Comparison of ENCODE assay signal across 8 cellular contexts in the genomic region with DNA sequence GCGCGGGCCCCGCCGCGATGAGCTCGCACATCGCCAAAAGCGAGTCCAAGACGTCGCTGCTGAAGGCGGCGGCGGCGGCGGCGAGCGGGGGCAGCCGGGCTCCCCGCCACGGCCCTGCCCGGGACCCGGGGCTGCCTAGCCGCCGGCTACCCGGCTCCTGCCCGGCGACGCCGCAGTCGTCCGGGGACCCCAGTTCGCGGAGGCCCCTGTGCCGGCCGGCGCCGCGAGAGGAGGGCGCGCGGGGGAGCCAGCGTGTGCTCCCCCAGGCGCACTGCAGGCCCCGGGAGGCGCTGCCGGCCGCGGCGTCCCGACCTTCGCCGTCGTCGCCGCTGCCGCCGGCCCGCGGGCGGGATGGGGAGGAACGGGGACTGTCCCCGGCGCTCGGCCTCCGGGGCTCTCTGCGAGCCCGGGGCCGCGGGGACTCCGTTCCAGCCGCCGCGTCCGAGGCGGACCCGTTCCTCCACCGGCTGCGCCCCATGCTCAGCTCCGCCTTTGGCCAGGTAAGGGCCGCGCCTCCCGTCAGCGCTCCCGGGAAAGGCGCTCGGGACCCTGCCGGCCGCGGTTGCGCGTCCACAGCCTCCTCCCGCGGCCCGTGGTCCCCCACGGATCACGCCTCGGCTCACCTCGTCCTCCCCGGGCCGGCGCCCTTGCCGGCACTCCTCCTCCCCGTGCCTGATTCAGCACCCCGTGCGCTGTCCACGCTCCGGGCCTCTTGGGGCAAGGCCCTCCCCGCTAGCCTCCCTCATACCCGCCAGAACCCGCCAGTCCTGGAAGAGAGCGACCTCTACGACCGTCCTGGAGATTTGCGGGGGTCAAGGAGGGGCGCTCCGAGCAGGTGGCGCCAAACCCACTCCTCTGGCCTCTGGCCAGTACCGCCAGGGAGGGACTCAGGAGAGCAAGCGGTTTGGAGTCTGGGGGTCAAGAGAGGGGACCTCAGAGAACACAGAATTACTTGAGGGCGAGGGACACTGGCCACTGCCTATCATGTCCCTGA. TPM values are rescaled to one million over a fixed set of nuclear protein-coding genes. Genes with fewer than 3 reads are reported as not detected.
DNase-seq lines count a peak whose midpoint lies in the region; ATAC-seq and TF ChIP-seq lines count a peak whose summit lies in the region.

No MANE protein-coding gene starts in this region.

- ATAC-seq in GM21526 (IDR thresholded peaks at IDR 0.05; ENCODE audit: low FRiP score, unreplicated experiment), result peak; percentile 47
- peak; percentile 80 for ATAC-seq in activated CD8-positive, alpha-beta T cell treated with anti-CD3 and anti-CD28 coated beads, Interleukin-2, amount 10 ng/mL, durations not matched to agents 7 days and 5 days
- peak; percentile 64 to 77 for ATAC-seq in naive thymus-derived CD8-positive, alpha-beta T cell

- H3K27me3 ChIP-seq in endodermal cell (ENCODE audit: control insufficient read depth, insufficient read depth, low read length, poor library complexity, severe bottlenecking), result peaks cover 58% of the 10 kb centered on the region

- H3K4me1 Mint-ChIP-seq in activated CD8-positive, alpha-beta T cell treated with anti-CD3 and anti-CD28 coated beads, Interleukin-2, amount 10 ng/mL, durations not matched to agents 7 days and 5 days (ENCODE audit: low read depth), result peaks cover 6% of the 10 kb centered on the region
- H3K4me1 Mint-ChIP-seq in endodermal cell (peaks cover 11% of the 10 kb centered on the region), type B pancreatic cell (ENCODE audit: unreplicated experiment) (peaks cover 8% of the 10 kb centered on the region)
- H3K4me1 Mint-ChIP-seq in naive thymus-derived CD8-positive, alpha-beta T cell, result peaks cover 4 to 13% (median 9%) of the 10 kb centered on the region in 4 donors

- H3K4me1 ChIP-seq in endodermal cell (ENCODE audit: control insufficient read depth, insufficient read depth, low read length), result peaks cover 3% of the 10 kb centered on the region

- H3K27ac Mint-ChIP-seq in activated CD8-positive, alpha-beta T cell treated with anti-CD3 and anti-CD28 coated beads, Interleukin-2, amount 10 ng/mL, durations not matched to agents 7 days and 5 days, result no peak overlapping the region
- H3K27ac Mint-ChIP-seq in endodermal cell (no peak overlapping the region), type B pancreatic cell (no peak overlapping the region)
- no peak overlapping the region for H3K27ac Mint-ChIP-seq in naive thymus-derived CD8-positive, alpha-beta T cell

- peak overlapping the region; percentile 67 for H3K4me3 ChIP-seq in endodermal cell (ENCODE audit: low read length)

- H3K36me3 Mint-ChIP-seq in activated CD8-positive, alpha-beta T cell treated with anti-CD3 and anti-CD28 coated beads, Interleukin-2, amount 10 ng/mL, durations not matched to agents 7 days and 5 days (ENCODE audit: low read depth), result no peaks in the 10 kb centered on the region
- H3K36me3 Mint-ChIP-seq in endodermal cell (ENCODE audit: low read depth) (no peaks in the 10 kb centered on the region), type B pancreatic cell (no peaks in the 10 kb centered on the region)
- H3K36me3 Mint-ChIP-seq in naive thymus-derived CD8-positive, alpha-beta T cell, result no peaks in the 10 kb centered on the region

- no peak overlapping the region for H3K27ac ChIP-seq in endodermal cell (ENCODE audit: low read depth, low read length)

- peaks cover 55% of the 10 kb centered on the region for H3K27me3 Mint-ChIP-seq in activated CD8-positive, alpha-beta T cell treated with anti-CD3 and anti-CD28 coated beads, Interleukin-2, amount 10 ng/mL, durations not matched to agents 7 days and 5 days (ENCODE audit: low read depth)
- H3K27me3 Mint-ChIP-seq in endodermal cell (ENCODE audit: insufficient read depth), result peaks cover 59% of the 10 kb centered on the region
- peaks cover 14 to 50% (median 40%) of the 10 kb centered on the region in 5 donors for H3K27me3 Mint-ChIP-seq in naive thymus-derived CD8-positive, alpha-beta T cell
- H3K27me3 Mint-ChIP-seq in type B pancreatic cell, result peaks cover 79% of the 10 kb centered on the region

- CTCF ChIA-PET in activated CD8-positive, alpha-beta T cell treated with anti-CD3 and anti-CD28 coated beads, Interleukin-2, amount 10 ng/mL, durations not matched to agents 7 days and 5 days (lab: Charles Lee), result interaction anchor here (1.2 to 1.7 kb wide), 2 partner anchors 8 to 331 kb away, joined by 3 to 4 read pairs; no protein-coding TSS in a partner anchor

- no peak overlapping the region for H3K9ac ChIP-seq in endodermal cell (ENCODE audit: extremely low read depth, low read length, poor library complexity, severe bottlenecking)

- no peaks in the 10 kb centered on the region for H3K36me3 ChIP-seq in endodermal cell (ENCODE audit: control insufficient read depth, insufficient read depth, low read length)

- peak; percentile 70 for DNase-seq in D341Med (ENCODE audit: low spot score)
- peak; percentile 55 for DNase-seq in M059J (ENCODE audit: low read depth)
- DNase-seq in activated CD8-positive, alpha-beta T cell treated with anti-CD3 and anti-CD28 coated beads, Interleukin-2, amount 10 ng/mL, durations not matched to agents 7 days and 5 days, result peak; percentile 75
- DNase-seq in endodermal cell, result peak; percentile 97
- peak; percentile 28 to 75 (median 55) for DNase-seq in naive thymus-derived CD8-positive, alpha-beta T cell
- peak; percentile 79 for DNase-seq in type B pancreatic cell (ENCODE audit: extremely low spot score, unreplicated experiment)
- no peak for DNase-seq in NCI-H2107 treated with DMSO at 0.1 percent for 48 hours (lab: John Stamatoyannopoulos, UW; ENCODE audit: unreplicated experiment)

- peak overlapping the region; percentile 63 for H3K4me3 Mint-ChIP-seq in activated CD8-positive, alpha-beta T cell treated with anti-CD3 and anti-CD28 coated beads, Interleukin-2, amount 10 ng/mL, durations not matched to agents 7 days and 5 days
- H3K4me3 Mint-ChIP-seq in endodermal cell, result peak overlapping the region; percentile 50
- H3K4me3 Mint-ChIP-seq in naive thymus-derived CD8-positive, alpha-beta T cell, result peak overlapping the region; percentile 66 to 89 (median 78)
- H3K4me3 Mint-ChIP-seq in type B pancreatic cell, result peak overlapping the region; percentile 82

- no peaks in the 10 kb centered on the region for H3K9me3 Mint-ChIP-seq in activated CD8-positive, alpha-beta T cell treated with anti-CD3 and anti-CD28 coated beads, Interleukin-2, amount 10 ng/mL, durations not matched to agents 7 days and 5 days (ENCODE audit: insufficient read depth)
- no peaks in the 10 kb centered on the region for H3K9me3 Mint-ChIP-seq in endodermal cell
- H3K9me3 Mint-ChIP-seq in naive thymus-derived CD8-positive, alpha-beta T cell, result no peaks in the 10 kb centered on the region
- H3K9me3 Mint-ChIP-seq in type B pancreatic cell, result no peaks in the 10 kb centered on the region

- WGBS in endodermal cell (ENCODE audit: insufficient coverage in 1 of 2, insufficient read length in 1 of 2), 2 experiments, result 1 to 7% methylated on average over 13 to 120 of the region's 120 CpGs

- peak; percentile 38 for TF ChIP-seq CTCF in endodermal cell (conservative IDR thresholded peaks at IDR 0.05)
- no peak for TF ChIP-seq CTCF in type B pancreatic cell (conservative IDR thresholded peaks at IDR 0.05)

- POLR2A ChIA-PET in activated CD8-positive, alpha-beta T cell treated with anti-CD3 and anti-CD28 coated beads, Interleukin-2, amount 10 ng/mL, durations not matched to agents 7 days and 5 days (lab: Charles Lee), result no interaction called here
- POLR2A ChIA-PET in naive thymus-derived CD8-positive, alpha-beta T cell (lab: Charles Lee), result interaction anchor here (0.6 kb wide), 1 partner anchor 73 kb away, joined by 3 read pairs; no protein-coding TSS in a partner anchor

- H3K9me3 ChIP-seq in endodermal cell (ENCODE audit: control insufficient read depth, low read length), result no peaks in the 10 kb centered on the region

RNA-seq across cellular contexts. Expression of a gene that starts 0.7 kb away (rescaled TPM):
- not detected in 2 replicates for total RNA-seq in M059J (2014; rRNA removed; shearing (Covaris generic))
- under 1 TPM in 1 of 2 experiments, not detected in 1; 0.34 TPM for total RNA-seq in activated CD8-positive, alpha-beta T cell treated with anti-CD3 and anti-CD28 coated beads, Interleukin-2, amount 10 ng/mL, durations not matched to agents 7 days and 5 days
- total RNA-seq in endodermal cell (under 1 TPM; 0.29 to 0.86 TPM), type B pancreatic cell (ENCODE audit: low replicate concordance) (0.26 and 0.56 TPM in 2 replicates)
- polyA plus RNA-seq in endodermal cell (2013, experiment 1 of 2), result 0.93 TPM
- 1.2 TPM for polyA plus RNA-seq in endodermal cell (2013, experiment 2 of 2)
- under 1 TPM in 1 of 2 experiments, not detected in 1; 0.34 TPM for total RNA-seq in naive thymus-derived CD8-positive, alpha-beta T cell
- not detected for polyA plus RNA-seq in naive thymus-derived CD8-positive, alpha-beta T cell

RNA-seq across cellular contexts. Expression of a gene that starts 45.8 kb away (rescaled TPM):
- total RNA-seq in M059J (2014; rRNA removed; shearing (Covaris generic)), result 105 and 148 TPM in 2 replicates
- 100 to 1,000 TPM in 1 of 2 experiments, 10 to 100 TPM in 1; 95.0 to 102 TPM for total RNA-seq in activated CD8-positive, alpha-beta T cell treated with anti-CD3 and anti-CD28 coated beads, Interleukin-2, amount 10 ng/mL, durations not matched to agents 7 days and 5 days
- total RNA-seq in endodermal cell (100 to 1,000 TPM; 188 to 195 TPM), type B pancreatic cell (ENCODE audit: low replicate concordance) (168 and 172 TPM in 2 replicates)
- polyA plus RNA-seq in endodermal cell (2013, experiment 1 of 2), result 74.9 TPM
- polyA plus RNA-seq in endodermal cell (2013, experiment 2 of 2), result 85.2 TPM
- 10 to 100 TPM; 40.7 to 44.6 TPM for total RNA-seq in naive thymus-derived CD8-positive, alpha-beta T cell
- polyA plus RNA-seq in naive thymus-derived CD8-positive, alpha-beta T cell, result 10 to 100 TPM; 32.7 to 41.2 (median 36.0) TPM

RNA-seq across cellular contexts. Expression of a gene that starts 59.9 kb away (rescaled TPM):
- 66.2 and 83.0 TPM in 2 replicates for total RNA-seq in M059J (2014; rRNA removed; shearing (Covaris generic))
- 10 to 100 TPM; 63.3 to 64.0 TPM for total RNA-seq in activated CD8-positive, alpha-beta T cell treated with anti-CD3 and anti-CD28 coated beads, Interleukin-2, amount 10 ng/mL, durations not matched to agents 7 days and 5 days
- 10 to 100 TPM; 52.5 to 53.0 TPM for total RNA-seq in endodermal cell
- polyA plus RNA-seq in endodermal cell (2013, experiment 1 of 2), result 48.1 TPM
- 39.1 TPM for polyA plus RNA-seq in endodermal cell (2013, experiment 2 of 2)
- 10 to 100 TPM; 68.7 to 75.7 TPM for total RNA-seq in naive thymus-derived CD8-positive, alpha-beta T cell
- 100 to 1,000 TPM; 121 to 126 (median 124) TPM for polyA plus RNA-seq in naive thymus-derived CD8-positive, alpha-beta T cell
- 45.6 and 55.2 TPM in 2 replicates for total RNA-seq in type B pancreatic cell (ENCODE audit: low replicate concordance)
